In genomic region chr18:864872-865273, GRCh38 we compare ENCODE assay signal across 8 cellular contexts. TPM values are rescaled to one million over a fixed set of nuclear protein-coding genes. Genes with fewer than 3 reads are reported as not detected.
DNase-seq lines count a peak whose midpoint lies in the region; ATAC-seq and TF ChIP-seq lines count a peak whose summit lies in the region.

No MANE protein-coding gene starts in this region.

- no peak overlapping the region for H3K14ac ChIP-seq in H9 (ENCODE audit: insufficient read depth, low read length)

- peak; percentile 79 for DNase-seq in ELF-1 (ENCODE audit: low read depth, low spot score)
- peak; percentile 83 for DNase-seq in H9
- peak; percentile 78 for DNase-seq in NB4 (ENCODE audit: low read depth)
- DNase-seq in activated naive CD8-positive, alpha-beta T cell treated with anti-CD3 and anti-CD28 coated beads, Interleukin-2, amount 50 U/mL, for 24 hours = peak; percentile 67
- peak; percentile 76 for DNase-seq in left cardiac atrium
- peak; percentile 32 for DNase-seq in retinal pigment epithelial cell (ENCODE audit: low read depth)

- no peak overlapping the region for H3K27ac ChIP-seq in H9 (ENCODE audit: insufficient read length, low read depth, low read length)
- no peak overlapping the region for H3K27ac ChIP-seq in SU-DHL-6 (ENCODE audit: low read depth, low read length)

- intact Hi-C loops in left cardiac atrium (cut with DNase I) = loop anchor here in 1 of 2 donors (5.0 to 10.0 kb wide), 3 partner anchors 97 to 1682 kb away; no protein-coding TSS in a partner anchor

- no peak overlapping the region for H3K27ac Mint-ChIP-seq in H9
- H3K27ac Mint-ChIP-seq in activated naive CD8-positive, alpha-beta T cell treated with anti-CD3 and anti-CD28 coated beads, Interleukin-2, amount 50 U/mL, for 24 hours = no peak overlapping the region

- no peaks in the 10 kb centered on the region for H3K36me3 Mint-ChIP-seq in H9 (ENCODE audit: insufficient read depth in 1 of 3, low read depth in 3 of 3)
- H3K36me3 Mint-ChIP-seq in activated naive CD8-positive, alpha-beta T cell treated with anti-CD3 and anti-CD28 coated beads, Interleukin-2, amount 50 U/mL, for 24 hours (ENCODE audit: low read depth) = no peaks in the 10 kb centered on the region

- H3T11ph ChIP-seq in H9 (ENCODE audit: low read length) = no peak overlapping the region

- H3K4me2 ChIP-seq in H9 (ENCODE audit: insufficient read depth, insufficient read length, low read length) = no peak overlapping the region
- H3K4me2 ChIP-seq in SU-DHL-6 (ENCODE audit: low read depth, low read length, poor library complexity, severe bottlenecking) = no peak overlapping the region

- H3K9me2 ChIP-seq in SU-DHL-6 (replicated peaks; ENCODE audit: insufficient read depth, low read length) = no peaks in the 10 kb centered on the region

- TF ChIP-seq POLR2A in NB4 (IDR thresholded peaks at IDR 0.05; ENCODE audit: extremely low read depth, insufficient read length) = no peak

- no peak overlapping the region for H2BK20ac ChIP-seq in H9 (ENCODE audit: low read depth, low read length, poor library complexity, severe bottlenecking)

- H2BK12ac ChIP-seq in H9 (ENCODE audit: insufficient read length, low read depth, low read length) = no peak overlapping the region

- no peaks in the 10 kb centered on the region for H3F3A ChIP-seq in SU-DHL-6 (ENCODE audit: insufficient read depth)

- H3K4me3 Mint-ChIP-seq in H9 = no peak overlapping the region
- no peak overlapping the region for H3K4me3 Mint-ChIP-seq in activated naive CD8-positive, alpha-beta T cell treated with anti-CD3 and anti-CD28 coated beads, Interleukin-2, amount 50 U/mL, for 24 hours

- H3K79me2 ChIP-seq in H9 (ENCODE audit: insufficient read depth, low read length) (no peaks in the 10 kb centered on the region), SU-DHL-6 (ENCODE audit: insufficient read depth, low read length) (no peaks in the 10 kb centered on the region)

- H4K5ac ChIP-seq in H9 (ENCODE audit: insufficient read length, low read depth, low read length) = no peak overlapping the region

- no peak overlapping the region for H2BK5ac ChIP-seq in H9 (ENCODE audit: insufficient read length, low read length)

- no peaks in the 10 kb centered on the region for H3K36me3 ChIP-seq in SU-DHL-6 (ENCODE audit: low read length)

- no peak overlapping the region for H3K23ac ChIP-seq in H9 (ENCODE audit: insufficient read length, low read depth, low read length)

- H4K91ac ChIP-seq in H9 (ENCODE audit: insufficient read length, low read depth, low read length) = no peak overlapping the region

- ATAC-seq in activated naive CD8-positive, alpha-beta T cell treated with anti-CD3 and anti-CD28 coated beads, Interleukin-2, amount 50 U/mL, for 24 hours = peak; percentile 87
- ATAC-seq in left cardiac atrium (peak; percentile 78 to 90), HG02852 (IDR thresholded peaks at IDR 0.05; ENCODE audit: unreplicated experiment) (no peak)

- no peaks in the 10 kb centered on the region for H3K27me3 ChIP-seq in H9 (ENCODE audit: insufficient read depth, low read length)
- H3K27me3 ChIP-seq in SU-DHL-6 (ENCODE audit: low read length) = no peaks in the 10 kb centered on the region

- H2BK15ac ChIP-seq in H9 (ENCODE audit: low read depth, low read length) = no peak overlapping the region

- H3K4ac ChIP-seq in H9 (ENCODE audit: low read depth, low read length) = no peak overlapping the region

- no CpG with 5 or more reads among the region's 15 CpGs for WGBS in H9 (ENCODE audit: extremely low coverage, insufficient read length, low lambda C conversion rate)

- no peak overlapping the region for H3K56ac ChIP-seq in H9 (ENCODE audit: insufficient read length, low read depth, low read length)

- H3K9me3 ChIP-seq in H9 (ENCODE audit: control insufficient read depth, low read depth, low read length) (no peaks in the 10 kb centered on the region), SU-DHL-6 (ENCODE audit: insufficient read depth, low read length) (no peaks in the 10 kb centered on the region)

- no peaks in the 10 kb centered on the region for H3K9me3 Mint-ChIP-seq in H9
- H3K9me3 Mint-ChIP-seq in activated naive CD8-positive, alpha-beta T cell treated with anti-CD3 and anti-CD28 coated beads, Interleukin-2, amount 50 U/mL, for 24 hours = no peaks in the 10 kb centered on the region

- peaks cover 6 to 10% of the 10 kb centered on the region in 2 experiments for H3K4me1 Mint-ChIP-seq in H9
- H3K4me1 Mint-ChIP-seq in activated naive CD8-positive, alpha-beta T cell treated with anti-CD3 and anti-CD28 coated beads, Interleukin-2, amount 50 U/mL, for 24 hours = peaks cover 6% of the 10 kb centered on the region

- H3K4me3 ChIP-seq in NB4 (ENCODE audit: low read depth, low read length) (no peak overlapping the region), SU-DHL-6 (ENCODE audit: insufficient read depth, low read length, poor library complexity, severe bottlenecking) (no peak overlapping the region), retinal pigment epithelial cell (ENCODE audit: low read length) (no peak overlapping the region)

- H3K18ac ChIP-seq in H9 (ENCODE audit: insufficient read length, low read depth, low read length) = no peak overlapping the region

- H3K27me3 Mint-ChIP-seq in H9 (ENCODE audit: low read depth) = peaks cover 9% of the 10 kb centered on the region
- H3K27me3 Mint-ChIP-seq in activated naive CD8-positive, alpha-beta T cell treated with anti-CD3 and anti-CD28 coated beads, Interleukin-2, amount 50 U/mL, for 24 hours = peaks cover 13% of the 10 kb centered on the region

- no peaks in the 10 kb centered on the region for H4K20me1 ChIP-seq in H9 (ENCODE audit: control insufficient read depth, insufficient read depth, insufficient read length)
- no peaks in the 10 kb centered on the region for H4K20me1 ChIP-seq in SU-DHL-6 (ENCODE audit: low read depth, low read length)

- no peak overlapping the region for H2BK120ac ChIP-seq in H9 (ENCODE audit: low read depth, low read length, poor library complexity, severe bottlenecking)

- H4K8ac ChIP-seq in H9 (replicated peaks; ENCODE audit: insufficient read length, low read depth, low read length) = no peak overlapping the region

- TF ChIP-seq CTCF in H9 (conservative IDR thresholded peaks at IDR 0.05) (peak; percentile 99), NB4 (IDR thresholded peaks at IDR 0.05; ENCODE audit: low read depth, low read length) (peak; percentile 97), SU-DHL-6 (IDR thresholded peaks at IDR 0.05; ENCODE audit: insufficient read depth, low read length, poor library complexity, severe bottlenecking) (peak; percentile 47), retinal pigment epithelial cell (conservative IDR thresholded peaks at IDR 0.05; ENCODE audit: low read depth, low read length) (peak; percentile 100)

- no peaks in the 10 kb centered on the region for H3K79me1 ChIP-seq in H9 (ENCODE audit: insufficient read depth, low read depth, low read length, poor library complexity, severe bottlenecking)

- H3K4me1 ChIP-seq in H9 (ENCODE audit: insufficient read depth, low read length) = no peaks in the 10 kb centered on the region

- H3K9ac ChIP-seq in H9 (ENCODE audit: extremely low read depth, insufficient read length, low read length) = no peak overlapping the region
- H3K9ac ChIP-seq in SU-DHL-6 (ENCODE audit: low read length) = no peak overlapping the region

- H2AFZ ChIP-seq in H9 (ENCODE audit: low read length) (no peak overlapping the region), SU-DHL-6 (ENCODE audit: low read depth, low read length, severe bottlenecking) (no peak overlapping the region)

- no peak overlapping the region for H2AK5ac ChIP-seq in H9 (ENCODE audit: insufficient read length, low read length)

- H3K23me2 ChIP-seq in H9 (ENCODE audit: insufficient read length, low read depth, low read length, poor library complexity, severe bottlenecking) = no peaks in the 10 kb centered on the region

RNA-seq across cellular contexts. Expression of gene ADCYAP1, which starts 39.8 kb away (rescaled TPM):
- total RNA-seq in H9 (2021) (not detected in 2 replicates), left cardiac atrium (under 1 TPM; 0.24 to 0.42 TPM)

RNA-seq across cellular contexts. Expression of gene YES1, which starts 52.8 kb away (rescaled TPM):
- total RNA-seq in H9 (2021) (86.9 and 89.2 TPM in 2 replicates), left cardiac atrium (10 to 100 TPM; 22.8 to 32.6 TPM)

Comparison
In these comparisons a context has a peak if more than half of its experiments do, and no peak if none do; other contexts are left out.
1. DNase-seq: peak in every context shown above with its lines; median percentile 83 in H9; 79 in ELF-1; 78 in NB4; 76 in left cardiac atrium; 67 in activated naive CD8-positive, alpha-beta T cell treated with anti-CD3 and anti-CD28 coated beads, Interleukin-2, amount 50 U/mL, for 24 hours; 32 in retinal pigment epithelial cell.
2. CTCF ChIP-seq: peak in every context shown above with its lines; median percentile 100 in retinal pigment epithelial cell; 99 in H9; 97 in NB4; 47 in SU-DHL-6.